ENCODE assay signal across 1 cellular context in genomic region chr2:219561179-219562048, GRCh38.
TF ChIP-seq lines count a peak whose summit lies in the region.

No MANE protein-coding gene starts in this region.

TF ChIP-seq in HepG2, 621 proteins besides CTCF, POLR2A, EP300 and RAD21 (continued from another document and continues in another):
- TF ChIP-seq ZNF589 (CRISPR knock-in tag; conservative IDR thresholded peaks at IDR 0.05): peak; percentile 42; the same call in 1 of the 2 replicates
- TF ChIP-seq DMAP1 (CRISPR knock-in tag; IDR thresholded peaks at IDR 0.05): no peak
- TF ChIP-seq XRCC5 (optimal IDR thresholded peaks at IDR 0.05; ENCODE audit: low read length): no peak
- TF ChIP-seq, protein P1, sequence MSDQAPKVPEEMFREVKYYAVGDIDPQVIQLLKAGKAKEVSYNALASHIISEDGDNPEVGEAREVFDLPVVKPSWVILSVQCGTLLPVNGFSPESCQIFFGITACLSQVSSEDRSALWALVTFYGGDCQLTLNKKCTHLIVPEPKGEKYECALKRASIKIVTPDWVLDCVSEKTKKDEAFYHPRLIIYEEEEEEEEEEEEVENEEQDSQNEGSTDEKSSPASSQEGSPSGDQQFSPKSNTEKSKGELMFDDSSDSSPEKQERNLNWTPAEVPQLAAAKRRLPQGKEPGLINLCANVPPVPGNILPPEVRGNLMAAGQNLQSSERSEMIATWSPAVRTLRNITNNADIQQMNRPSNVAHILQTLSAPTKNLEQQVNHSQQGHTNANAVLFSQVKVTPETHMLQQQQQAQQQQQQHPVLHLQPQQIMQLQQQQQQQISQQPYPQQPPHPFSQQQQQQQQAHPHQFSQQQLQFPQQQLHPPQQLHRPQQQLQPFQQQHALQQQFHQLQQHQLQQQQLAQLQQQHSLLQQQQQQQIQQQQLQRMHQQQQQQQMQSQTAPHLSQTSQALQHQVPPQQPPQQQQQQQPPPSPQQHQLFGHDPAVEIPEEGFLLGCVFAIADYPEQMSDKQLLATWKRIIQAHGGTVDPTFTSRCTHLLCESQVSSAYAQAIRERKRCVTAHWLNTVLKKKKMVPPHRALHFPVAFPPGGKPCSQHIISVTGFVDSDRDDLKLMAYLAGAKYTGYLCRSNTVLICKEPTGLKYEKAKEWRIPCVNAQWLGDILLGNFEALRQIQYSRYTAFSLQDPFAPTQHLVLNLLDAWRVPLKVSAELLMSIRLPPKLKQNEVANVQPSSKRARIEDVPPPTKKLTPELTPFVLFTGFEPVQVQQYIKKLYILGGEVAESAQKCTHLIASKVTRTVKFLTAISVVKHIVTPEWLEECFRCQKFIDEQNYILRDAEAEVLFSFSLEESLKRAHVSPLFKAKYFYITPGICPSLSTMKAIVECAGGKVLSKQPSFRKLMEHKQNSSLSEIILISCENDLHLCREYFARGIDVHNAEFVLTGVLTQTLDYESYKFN (CRISPR knock-in tag; conservative IDR thresholded peaks at IDR 0.05): peak; percentile 61
- no peak for TF ChIP-seq GPN1 (CRISPR knock-in tag; IDR thresholded peaks at IDR 0.05; ENCODE audit: borderline replicate concordance)
- TF ChIP-seq ZSCAN12 (CRISPR knock-in tag; IDR thresholded peaks at IDR 0.05): no peak
- TF ChIP-seq, protein P2, sequence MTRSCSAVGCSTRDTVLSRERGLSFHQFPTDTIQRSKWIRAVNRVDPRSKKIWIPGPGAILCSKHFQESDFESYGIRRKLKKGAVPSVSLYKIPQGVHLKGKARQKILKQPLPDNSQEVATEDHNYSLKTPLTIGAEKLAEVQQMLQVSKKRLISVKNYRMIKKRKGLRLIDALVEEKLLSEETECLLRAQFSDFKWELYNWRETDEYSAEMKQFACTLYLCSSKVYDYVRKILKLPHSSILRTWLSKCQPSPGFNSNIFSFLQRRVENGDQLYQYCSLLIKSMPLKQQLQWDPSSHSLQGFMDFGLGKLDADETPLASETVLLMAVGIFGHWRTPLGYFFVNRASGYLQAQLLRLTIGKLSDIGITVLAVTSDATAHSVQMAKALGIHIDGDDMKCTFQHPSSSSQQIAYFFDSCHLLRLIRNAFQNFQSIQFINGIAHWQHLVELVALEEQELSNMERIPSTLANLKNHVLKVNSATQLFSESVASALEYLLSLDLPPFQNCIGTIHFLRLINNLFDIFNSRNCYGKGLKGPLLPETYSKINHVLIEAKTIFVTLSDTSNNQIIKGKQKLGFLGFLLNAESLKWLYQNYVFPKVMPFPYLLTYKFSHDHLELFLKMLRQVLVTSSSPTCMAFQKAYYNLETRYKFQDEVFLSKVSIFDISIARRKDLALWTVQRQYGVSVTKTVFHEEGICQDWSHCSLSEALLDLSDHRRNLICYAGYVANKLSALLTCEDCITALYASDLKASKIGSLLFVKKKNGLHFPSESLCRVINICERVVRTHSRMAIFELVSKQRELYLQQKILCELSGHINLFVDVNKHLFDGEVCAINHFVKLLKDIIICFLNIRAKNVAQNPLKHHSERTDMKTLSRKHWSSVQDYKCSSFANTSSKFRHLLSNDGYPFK (CRISPR knock-in tag; IDR thresholded peaks at IDR 0.05; ENCODE audit: borderline replicate concordance): peak; percentile 18; the same call in 1 of the 2 replicates
- no peak for TF ChIP-seq ZFP90 (CRISPR knock-in tag; IDR thresholded peaks at IDR 0.05; ENCODE audit: borderline replicate concordance)
- TF ChIP-seq TGIF2 (CRISPR knock-in tag; IDR thresholded peaks at IDR 0.05): no peak
- peak; percentile 36 for TF ChIP-seq SRSF1 (optimal IDR thresholded peaks at IDR 0.05; ENCODE audit: low read depth, low read length)
- no peak for TF ChIP-seq ZNF33A (CRISPR knock-in tag; IDR thresholded peaks at IDR 0.05; ENCODE audit: borderline replicate concordance)
- 0 out of 2 replicates have a peak, but pooled peaks have one; percentile 39 for TF ChIP-seq HNF1B (CRISPR knock-in tag; IDR thresholded peaks at IDR 0.05)
- TF ChIP-seq ZBTB38 (CRISPR knock-in tag; IDR thresholded peaks at IDR 0.05): peak; percentile 76
- TF ChIP-seq, protein P3, sequence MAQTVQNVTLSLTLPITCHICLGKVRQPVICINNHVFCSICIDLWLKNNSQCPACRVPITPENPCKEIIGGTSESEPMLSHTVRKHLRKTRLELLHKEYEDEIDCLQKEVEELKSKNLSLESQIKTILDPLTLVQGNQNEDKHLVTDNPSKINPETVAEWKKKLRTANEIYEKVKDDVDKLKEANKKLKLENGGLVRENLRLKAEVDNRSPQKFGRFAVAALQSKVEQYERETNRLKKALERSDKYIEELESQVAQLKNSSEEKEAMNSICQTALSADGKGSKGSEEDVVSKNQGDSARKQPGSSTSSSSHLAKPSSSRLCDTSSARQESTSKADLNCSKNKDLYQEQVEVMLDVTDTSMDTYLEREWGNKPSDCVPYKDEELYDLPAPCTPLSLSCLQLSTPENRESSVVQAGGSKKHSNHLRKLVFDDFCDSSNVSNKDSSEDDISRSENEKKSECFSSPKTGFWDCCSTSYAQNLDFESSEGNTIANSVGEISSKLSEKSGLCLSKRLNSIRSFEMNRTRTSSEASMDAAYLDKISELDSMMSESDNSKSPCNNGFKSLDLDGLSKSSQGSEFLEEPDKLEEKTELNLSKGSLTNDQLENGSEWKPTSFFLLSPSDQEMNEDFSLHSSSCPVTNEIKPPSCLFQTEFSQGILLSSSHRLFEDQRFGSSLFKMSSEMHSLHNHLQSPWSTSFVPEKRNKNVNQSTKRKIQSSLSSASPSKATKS (CRISPR knock-in tag; IDR thresholded peaks at IDR 0.05): no peak
- TF ChIP-seq, protein P4, sequence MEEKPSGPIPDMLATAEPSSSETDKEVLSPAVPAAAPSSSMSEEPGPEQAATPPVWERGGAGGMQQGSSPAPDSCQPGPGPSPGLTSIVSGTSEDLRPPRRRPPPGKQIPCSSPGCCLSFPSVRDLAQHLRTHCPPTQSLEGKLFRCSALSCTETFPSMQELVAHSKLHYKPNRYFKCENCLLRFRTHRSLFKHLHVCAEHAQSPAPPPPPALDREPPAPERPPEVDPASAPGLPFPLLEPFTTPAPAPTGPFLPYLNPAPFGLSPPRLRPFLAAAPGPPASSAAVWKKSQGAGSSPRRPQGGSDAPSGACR (CRISPR knock-in tag; IDR thresholded peaks at IDR 0.05): no peak
- TF ChIP-seq, protein P5, sequence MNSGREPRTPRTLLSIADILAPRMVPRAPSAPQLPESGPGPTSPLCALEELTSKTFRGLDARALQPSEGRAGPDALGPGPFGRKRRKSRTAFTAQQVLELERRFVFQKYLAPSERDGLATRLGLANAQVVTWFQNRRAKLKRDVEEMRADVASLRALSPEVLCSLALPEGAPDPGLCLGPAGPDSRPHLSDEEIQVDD (CRISPR knock-in tag; IDR thresholded peaks at IDR 0.05; ENCODE audit: borderline replicate concordance): no peak
- no peak for TF ChIP-seq SRSF4 (IDR thresholded peaks at IDR 0.05; ENCODE audit: low read depth, low read length, poor library complexity, severe bottlenecking)
- TF ChIP-seq HIVEP1 (CRISPR knock-in tag; IDR thresholded peaks at IDR 0.05): no peak
- no peak for TF ChIP-seq WIZ (CRISPR knock-in tag; IDR thresholded peaks at IDR 0.05)
- TF ChIP-seq ZNF557 (CRISPR knock-in tag; IDR thresholded peaks at IDR 0.05): no peak
- TF ChIP-seq ELF3 (CRISPR knock-in tag; IDR thresholded peaks at IDR 0.05): peak; percentile 40; the same call in 1 of the 2 replicates
- TF ChIP-seq SMARCC2 (IDR thresholded peaks at IDR 0.05): no peak
- TF ChIP-seq RBM39 (IDR thresholded peaks at IDR 0.05; ENCODE audit: low read depth, low read length, poor library complexity, severe bottlenecking): peak; percentile 43
- 0 out of 2 replicates have a peak, but pooled peaks have one; percentile 20 for TF ChIP-seq ERF (CRISPR knock-in tag; IDR thresholded peaks at IDR 0.05)
- TF ChIP-seq PRPF4 (IDR thresholded peaks at IDR 0.05; ENCODE audit: low read depth, low read length, poor library complexity, severe bottlenecking): no peak
- TF ChIP-seq PHF5A (CRISPR knock-in tag; IDR thresholded peaks at IDR 0.05; ENCODE audit: low read depth, unreplicated experiment): peak; percentile 48
- TF ChIP-seq ZNF746 (CRISPR knock-in tag; IDR thresholded peaks at IDR 0.05): no peak
- no peak for TF ChIP-seq MXD4 (CRISPR knock-in tag; IDR thresholded peaks at IDR 0.05)
- TF ChIP-seq, protein P6, sequence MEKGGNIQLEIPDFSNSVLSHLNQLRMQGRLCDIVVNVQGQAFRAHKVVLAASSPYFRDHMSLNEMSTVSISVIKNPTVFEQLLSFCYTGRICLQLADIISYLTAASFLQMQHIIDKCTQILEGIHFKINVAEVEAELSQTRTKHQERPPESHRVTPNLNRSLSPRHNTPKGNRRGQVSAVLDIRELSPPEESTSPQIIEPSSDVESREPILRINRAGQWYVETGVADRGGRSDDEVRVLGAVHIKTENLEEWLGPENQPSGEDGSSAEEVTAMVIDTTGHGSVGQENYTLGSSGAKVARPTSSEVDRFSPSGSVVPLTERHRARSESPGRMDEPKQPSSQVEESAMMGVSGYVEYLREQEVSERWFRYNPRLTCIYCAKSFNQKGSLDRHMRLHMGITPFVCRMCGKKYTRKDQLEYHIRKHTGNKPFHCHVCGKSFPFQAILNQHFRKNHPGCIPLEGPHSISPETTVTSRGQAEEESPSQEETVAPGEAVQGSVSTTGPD (CRISPR knock-in tag; IDR thresholded peaks at IDR 0.05): no peak
- no peak for TF ChIP-seq ZBTB8A (CRISPR knock-in tag; IDR thresholded peaks at IDR 0.05; ENCODE audit: borderline replicate concordance, low read depth)
- TF ChIP-seq ZNF547 (CRISPR knock-in tag; IDR thresholded peaks at IDR 0.05): no peak
- peak; percentile 46 for TF ChIP-seq AGO1 (IDR thresholded peaks at IDR 0.05; ENCODE audit: low read depth, low read length, poor library complexity, severe bottlenecking)
- TF ChIP-seq, protein P7, sequence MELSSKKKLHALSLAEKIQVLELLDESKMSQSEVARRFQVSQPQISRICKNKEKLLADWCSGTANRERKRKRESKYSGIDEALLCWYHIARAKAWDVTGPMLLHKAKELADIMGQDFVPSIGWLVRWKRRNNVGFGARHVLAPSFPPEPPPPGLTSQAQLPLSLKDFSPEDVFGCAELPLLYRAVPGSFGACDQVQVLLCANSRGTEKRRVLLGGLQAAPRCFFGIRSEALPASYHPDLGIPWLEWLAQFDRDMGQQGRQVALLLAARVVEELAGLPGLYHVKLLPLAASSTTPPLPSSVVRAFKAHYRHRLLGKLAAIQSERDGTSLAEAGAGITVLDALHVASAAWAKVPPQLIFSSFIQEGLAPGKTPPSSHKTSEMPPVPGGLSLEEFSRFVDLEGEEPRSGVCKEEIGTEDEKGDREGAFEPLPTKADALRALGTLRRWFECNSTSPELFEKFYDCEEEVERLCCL (CRISPR knock-in tag; IDR thresholded peaks at IDR 0.05; ENCODE audit: borderline replicate concordance): no peak
- TF ChIP-seq IRF2 (CRISPR knock-in tag; IDR thresholded peaks at IDR 0.05): no peak
- TF ChIP-seq MEIS1 (CRISPR knock-in tag; IDR thresholded peaks at IDR 0.05; ENCODE audit: borderline replicate concordance): no peak
- no peak for TF ChIP-seq ZNF788 (CRISPR knock-in tag; IDR thresholded peaks at IDR 0.05; ENCODE audit: borderline replicate concordance)
- no peak for TF ChIP-seq SIN3B (IDR thresholded peaks at IDR 0.05; ENCODE audit: low read length)
- TF ChIP-seq, protein P8, sequence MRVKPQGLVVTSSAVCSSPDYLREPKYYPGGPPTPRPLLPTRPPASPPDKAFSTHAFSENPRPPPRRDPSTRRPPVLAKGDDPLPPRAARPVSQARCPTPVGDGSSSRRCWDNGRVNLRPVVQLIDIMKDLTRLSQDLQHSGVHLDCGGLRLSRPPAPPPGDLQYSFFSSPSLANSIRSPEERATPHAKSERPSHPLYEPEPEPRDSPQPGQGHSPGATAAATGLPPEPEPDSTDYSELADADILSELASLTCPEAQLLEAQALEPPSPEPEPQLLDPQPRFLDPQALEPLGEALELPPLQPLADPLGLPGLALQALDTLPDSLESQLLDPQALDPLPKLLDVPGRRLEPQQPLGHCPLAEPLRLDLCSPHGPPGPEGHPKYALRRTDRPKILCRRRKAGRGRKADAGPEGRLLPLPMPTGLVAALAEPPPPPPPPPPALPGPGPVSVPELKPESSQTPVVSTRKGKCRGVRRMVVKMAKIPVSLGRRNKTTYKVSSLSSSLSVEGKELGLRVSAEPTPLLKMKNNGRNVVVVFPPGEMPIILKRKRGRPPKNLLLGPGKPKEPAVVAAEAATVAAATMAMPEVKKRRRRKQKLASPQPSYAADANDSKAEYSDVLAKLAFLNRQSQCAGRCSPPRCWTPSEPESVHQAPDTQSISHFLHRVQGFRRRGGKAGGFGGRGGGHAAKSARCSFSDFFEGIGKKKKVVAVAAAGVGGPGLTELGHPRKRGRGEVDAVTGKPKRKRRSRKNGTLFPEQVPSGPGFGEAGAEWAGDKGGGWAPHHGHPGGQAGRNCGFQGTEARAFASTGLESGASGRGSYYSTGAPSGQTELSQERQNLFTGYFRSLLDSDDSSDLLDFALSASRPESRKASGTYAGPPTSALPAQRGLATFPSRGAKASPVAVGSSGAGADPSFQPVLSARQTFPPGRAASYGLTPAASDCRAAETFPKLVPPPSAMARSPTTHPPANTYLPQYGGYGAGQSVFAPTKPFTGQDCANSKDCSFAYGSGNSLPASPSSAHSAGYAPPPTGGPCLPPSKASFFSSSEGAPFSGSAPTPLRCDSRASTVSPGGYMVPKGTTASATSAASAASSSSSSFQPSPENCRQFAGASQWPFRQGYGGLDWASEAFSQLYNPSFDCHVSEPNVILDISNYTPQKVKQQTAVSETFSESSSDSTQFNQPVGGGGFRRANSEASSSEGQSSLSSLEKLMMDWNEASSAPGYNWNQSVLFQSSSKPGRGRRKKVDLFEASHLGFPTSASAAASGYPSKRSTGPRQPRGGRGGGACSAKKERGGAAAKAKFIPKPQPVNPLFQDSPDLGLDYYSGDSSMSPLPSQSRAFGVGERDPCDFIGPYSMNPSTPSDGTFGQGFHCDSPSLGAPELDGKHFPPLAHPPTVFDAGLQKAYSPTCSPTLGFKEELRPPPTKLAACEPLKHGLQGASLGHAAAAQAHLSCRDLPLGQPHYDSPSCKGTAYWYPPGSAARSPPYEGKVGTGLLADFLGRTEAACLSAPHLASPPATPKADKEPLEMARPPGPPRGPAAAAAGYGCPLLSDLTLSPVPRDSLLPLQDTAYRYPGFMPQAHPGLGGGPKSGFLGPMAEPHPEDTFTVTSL (CRISPR knock-in tag; IDR thresholded peaks at IDR 0.05; ENCODE audit: borderline replicate concordance): 0 out of 2 replicates have a peak, but pooled peaks have one; percentile 51
